In genomic region chr3:99845335-99845734, GRCh38 we compare ENCODE assay signal across 17 cellular contexts. TPM values are rescaled to one million over a fixed set of nuclear protein-coding genes. Genes with fewer than 3 reads are reported as not detected.
DNase-seq lines count a peak whose midpoint lies in the region; ATAC-seq and TF ChIP-seq lines count a peak whose summit lies in the region.
"Had no signal": no experiment of that assay in that cellular context is flagged by ENCODE, and none has a peak within 500 bp of the region (broad histone marks: within the 10 kb centered on the region; RNA-seq: fewer than 3 reads in every experiment).

No MANE protein-coding gene starts in this region.

- H3K9me3 Mint-ChIP-seq in mesothelial cell of epicardium = no peaks in the 10 kb centered on the region
- H3K9me3 Mint-ChIP-seq: activated T-cell treated with anti-CD3 and anti-CD28 coated beads, Interleukin-2, amount 50 U/mL, for 4 hours; GM23338; nephron had no signal

- no peak overlapping the region for H3K4me3 ChIP-seq in BLaER1
- no peak overlapping the region for H3K4me3 ChIP-seq in colonic mucosa
- no peak overlapping the region for H3K4me3 ChIP-seq in rectal smooth muscle tissue (ENCODE audit: low read length)
- H3K4me3 ChIP-seq: adrenal gland, GM23338 had no signal

- no peak overlapping the region for H3K27ac Mint-ChIP-seq in mesothelial cell of epicardium

- H3K27me3 ChIP-seq in BLaER1 (no peaks in the 10 kb centered on the region), colonic mucosa (no peaks in the 10 kb centered on the region), rectal smooth muscle tissue (ENCODE audit: control insufficient read depth, insufficient read depth, low read length) (no peaks in the 10 kb centered on the region)
- H3K27me3 ChIP-seq: adrenal gland had no signal

- H4K20me1 ChIP-seq in BLaER1 = peaks cover 57% of the 10 kb centered on the region

- no peaks in the 10 kb centered on the region for H3K36me3 Mint-ChIP-seq in mesothelial cell of epicardium

- H3K9ac ChIP-seq in BLaER1 = no peak overlapping the region
- no peak overlapping the region for H3K9ac ChIP-seq in colonic mucosa (ENCODE audit: low read depth in 2 of 2, low read length in 2 of 2)
- no peak overlapping the region for H3K9ac ChIP-seq in rectal smooth muscle tissue (ENCODE audit: low read length)

- peak; percentile 84 for DNase-seq in MV-4-11 (lab: John Stamatoyannopoulos, UW)
- DNase-seq in colonic mucosa = no peak
- no peak for DNase-seq in AG20443 (ENCODE audit: low spot score)
- no peak for DNase-seq in mesothelial cell of epicardium (ENCODE audit: low spot score in 2 of 2, unreplicated experiment in 2 of 2)
- DNase-seq: activated CD4-positive, alpha-beta T cell treated with anti-CD3 and anti-CD28 coated beads for 4 hours; activated T-cell treated with anti-CD3 and anti-CD28 coated beads, Interleukin-2, amount 50 U/mL, for 4 hours; adrenal gland; NCI-H1436 treated with DMSO at 0.1 percent for 48 hours; NCI-H510A treated with DMSO at 0.1 percent for 48 hours; stimulated activated naive CD4-positive, alpha-beta T cell had no signal

- TF ChIP-seq CTCF in colonic mucosa (IDR thresholded peaks at IDR 0.05) (no peak), mesothelial cell of epicardium (IDR thresholded peaks at IDR 0.05; ENCODE audit: unreplicated experiment) (no peak)

- H3K4me1 Mint-ChIP-seq in mesothelial cell of epicardium = peaks cover 22% of the 10 kb centered on the region

- H3K9me3 ChIP-seq in BLaER1 = no peaks in the 10 kb centered on the region
- H3K9me3 ChIP-seq in colonic mucosa = no peaks in the 10 kb centered on the region
- H3K9me3 ChIP-seq: adrenal gland had no signal

- H3K27ac ChIP-seq in BLaER1 (no peak overlapping the region), colonic mucosa (peak overlapping the region; percentile 28), rectal smooth muscle tissue (ENCODE audit: low read depth, low read length) (peak overlapping the region; percentile 71)
- H3K27ac ChIP-seq: RWPE1 had no signal

- H3K36me3 ChIP-seq in BLaER1 (no peaks in the 10 kb centered on the region), colonic mucosa (no peaks in the 10 kb centered on the region), rectal smooth muscle tissue (ENCODE audit: control insufficient read depth, insufficient read depth, low read length) (peaks cover 2% of the 10 kb centered on the region)
- H3K36me3 ChIP-seq: adrenal gland had no signal

- peak overlapping the region; percentile 67 for H3K4me2 ChIP-seq in BLaER1
- H3K4me2 ChIP-seq: GM23338 had no signal

- H3K27me3 Mint-ChIP-seq in mesothelial cell of epicardium (ENCODE audit: low read depth) = no peaks in the 10 kb centered on the region

- intact Hi-C loops in colonic mucosa (cut with DNase I) = loop anchor here (10.0 kb wide), 1 partner anchor 119 kb away; no protein-coding TSS in a partner anchor

- no peak overlapping the region for H3K4me3 Mint-ChIP-seq in mesothelial cell of epicardium
- H3K4me3 Mint-ChIP-seq: activated T-cell treated with anti-CD3 and anti-CD28 coated beads, Interleukin-2, amount 50 U/mL, for 4 hours; GM23338; nephron had no signal

- ATAC-seq in GM18498 (IDR thresholded peaks at IDR 0.05; ENCODE audit: unreplicated experiment) (no peak), esophagus mucosa (no peak)
- ATAC-seq: activated T-cell treated with anti-CD3 and anti-CD28 coated beads, Interleukin-2, amount 50 U/mL, for 4 hours; GM23338 had no signal

- H3K4me1 ChIP-seq in BLaER1 (peaks cover 42% of the 10 kb centered on the region), colonic mucosa (no peaks in the 10 kb centered on the region), rectal smooth muscle tissue (ENCODE audit: control insufficient read depth, insufficient read depth, low read length) (peaks cover 47% of the 10 kb centered on the region)

RNA-seq across cellular contexts. Expression of gene CMSS1, which starts 27.7 kb away (rescaled TPM):
- total RNA-seq in colonic mucosa (10 to 100 TPM; 10.7 to 24.7 TPM), esophagus mucosa (24.5 TPM), mesothelial cell of epicardium (30.0 to 34.0 TPM (median 33.7 TPM) in 3 replicates)
